Comparison of ENCODE assay signal across 11 cellular contexts in the genomic region with DNA sequence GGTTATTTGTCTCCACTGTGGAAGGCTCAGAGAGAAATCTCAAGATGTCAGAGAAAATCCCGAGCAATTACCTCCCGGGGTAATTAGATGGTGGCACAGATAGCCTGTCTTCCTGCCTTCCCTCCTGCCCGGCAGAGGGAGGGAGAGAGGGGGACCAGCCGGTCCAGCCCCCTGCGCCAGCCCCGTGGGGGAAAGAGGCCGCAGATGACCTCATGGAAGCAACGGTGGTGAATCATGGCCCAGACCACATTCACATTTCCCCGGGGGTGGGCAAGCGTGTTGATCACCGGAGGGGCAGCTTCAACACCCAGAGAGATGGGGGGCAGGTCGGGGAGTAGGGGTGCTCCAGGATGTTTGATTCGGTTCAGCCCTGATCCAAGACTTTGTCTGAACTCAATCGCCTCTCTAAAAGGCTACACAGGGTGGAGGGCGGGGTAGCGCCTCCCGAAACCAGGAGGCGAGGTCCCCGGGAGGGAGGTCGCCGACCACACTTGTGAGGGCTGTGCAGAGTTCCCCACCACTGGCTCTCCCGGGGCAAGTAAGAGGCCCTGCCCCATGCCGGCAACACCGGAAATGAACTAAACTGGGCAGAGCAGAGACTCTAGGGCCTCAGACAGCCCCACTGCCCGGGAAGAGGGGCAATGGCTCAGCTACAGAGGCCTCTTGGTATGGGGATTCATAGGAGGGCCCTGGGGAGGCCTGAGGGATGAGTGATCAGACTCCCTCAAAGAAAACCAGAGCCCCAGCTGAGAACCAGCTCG.
A peak's percentile ranks its signal among the peaks of the same experiment; 100 is the strongest.
DNase-seq lines count a peak whose midpoint lies in the region; ATAC-seq and TF ChIP-seq lines count a peak whose summit lies in the region.
"Had no signal": no experiment of that assay in that cellular context is flagged by ENCODE, and none has a peak within 500 bp of the region (broad histone marks: within the 10 kb centered on the region; RNA-seq: fewer than 3 reads in every experiment).

No MANE protein-coding gene starts in this region.

- H3K4me3 ChIP-seq in H7 (ENCODE audit: insufficient read depth, low read depth, low read length) (no peak overlapping the region), SJCRH30 (peak overlapping the region; percentile 47), fibroblast of villous mesenchyme (ENCODE audit: low read depth, low read length) (no peak overlapping the region), skeletal muscle tissue (ENCODE audit: low read length in 3 of 3) (peak overlapping the region in 1 of 3 donors; percentile 12)
- H3K4me3 ChIP-seq: neural progenitor cell had no signal

- H3K4me1 Mint-ChIP-seq in activated CD4-positive, alpha-beta T cell treated with anti-CD3 and anti-CD28 coated beads, Interleukin-2, amount 10 ng/mL, durations not matched to agents 7 days and 5 days, result peaks cover 7% of the 10 kb centered on the region

- H3K36me3 ChIP-seq in H7 (replicated peaks; ENCODE audit: control insufficient read depth, insufficient read depth, low read length), result no peaks in the 10 kb centered on the region
- no peaks in the 10 kb centered on the region for H3K36me3 ChIP-seq in SJCRH30
- no peaks in the 10 kb centered on the region for H3K36me3 ChIP-seq in skeletal muscle tissue (ENCODE audit: control insufficient read depth in 3 of 3, insufficient read depth in 3 of 3, low read length in 3 of 3)
- H3K36me3 ChIP-seq: neural progenitor cell had no signal

- no peak overlapping the region for H3K9ac ChIP-seq in skeletal muscle tissue (ENCODE audit: low read depth in 1 of 3, low read length in 3 of 3)
- H3K9ac ChIP-seq: neural progenitor cell had no signal

- H3K27me3 Mint-ChIP-seq in activated CD4-positive, alpha-beta T cell treated with anti-CD3 and anti-CD28 coated beads, Interleukin-2, amount 10 ng/mL, durations not matched to agents 7 days and 5 days, result no peaks in the 10 kb centered on the region
- H3K27me3 Mint-ChIP-seq: stimulated activated naive CD8-positive, alpha-beta T cell treated with anti-CD3 and anti-CD28 coated beads, Interleukin-15, Interleukin-2, amounts not matched to agents 100 ng/mL and 50 ng/mL, for 24 hours had no signal

- POLR2A ChIA-PET in activated CD4-positive, alpha-beta T cell treated with anti-CD3 and anti-CD28 coated beads, Interleukin-2, amount 10 ng/mL, durations not matched to agents 7 days and 5 days (lab: Charles Lee), result no interaction called here

- ATAC-seq in HG02642 (IDR thresholded peaks at IDR 0.05; ENCODE audit: poor library complexity, unreplicated experiment) (no peak), GM18909 (IDR thresholded peaks at IDR 0.05; ENCODE audit: poor library complexity, unreplicated experiment) (no peak)

- H3K4me1 ChIP-seq in SJCRH30 (peaks cover 11% of the 10 kb centered on the region), skeletal muscle tissue (ENCODE audit: control insufficient read depth in 3 of 3, insufficient read depth in 3 of 3, low read length in 3 of 3) (peaks cover 2 to 11% (median 5%) of the 10 kb centered on the region in 3 donors)

- H3K9me3 Mint-ChIP-seq in activated CD4-positive, alpha-beta T cell treated with anti-CD3 and anti-CD28 coated beads, Interleukin-2, amount 10 ng/mL, durations not matched to agents 7 days and 5 days, result no peaks in the 10 kb centered on the region
- H3K9me3 Mint-ChIP-seq: neural progenitor cell; stimulated activated naive CD8-positive, alpha-beta T cell treated with anti-CD3 and anti-CD28 coated beads, Interleukin-15, Interleukin-2, amounts not matched to agents 100 ng/mL and 50 ng/mL, for 24 hours had no signal

- no peak overlapping the region for H3K27ac Mint-ChIP-seq in activated CD4-positive, alpha-beta T cell treated with anti-CD3 and anti-CD28 coated beads, Interleukin-2, amount 10 ng/mL, durations not matched to agents 7 days and 5 days
- H3K27ac Mint-ChIP-seq: stimulated activated naive CD8-positive, alpha-beta T cell treated with anti-CD3 and anti-CD28 coated beads, Interleukin-15, Interleukin-2, amounts not matched to agents 100 ng/mL and 50 ng/mL, for 24 hours had no signal

- DNase-seq in H7 (peak; percentile 62), SJCRH30 (peak; percentile 83 to 86), fibroblast of villous mesenchyme (ENCODE audit: low read depth) (peak; percentile 69), NCI-H187 (lab: John Stamatoyannopoulos, UW) (no peak)
- DNase-seq in activated CD4-positive, alpha-beta T cell treated with anti-CD3 and anti-CD28 coated beads, Interleukin-2, amount 10 ng/mL, durations not matched to agents 7 days and 5 days, result no peak
- DNase-seq: activated CD8-positive, alpha-beta memory T cell treated with anti-CD3 and anti-CD28 coated beads for 24 hours had no signal

- no peaks in the 10 kb centered on the region for H3K27me3 ChIP-seq in H7 (ENCODE audit: control insufficient read depth, insufficient read depth, low read length)
- H3K27me3 ChIP-seq in SJCRH30, result no peaks in the 10 kb centered on the region; the same call in 1 of the 2 replicates
- peaks cover 0 to 4% (median 0%) of the 10 kb centered on the region in 3 donors for H3K27me3 ChIP-seq in skeletal muscle tissue (ENCODE audit: control insufficient read depth in 3 of 3, insufficient read depth in 3 of 3, low read length in 3 of 3)
- H3K27me3 ChIP-seq: neural progenitor cell had no signal

- peak overlapping the region; percentile 86 for H3K27ac ChIP-seq in SJCRH30
- peak overlapping the region; percentile 47 for H3K27ac ChIP-seq in skeletal muscle tissue (ENCODE audit: low read depth, low read length)
- H3K27ac ChIP-seq: neural progenitor cell had no signal

- H3K36me3 Mint-ChIP-seq in activated CD4-positive, alpha-beta T cell treated with anti-CD3 and anti-CD28 coated beads, Interleukin-2, amount 10 ng/mL, durations not matched to agents 7 days and 5 days (ENCODE audit: low read depth), result no peaks in the 10 kb centered on the region
- H3K36me3 Mint-ChIP-seq: neural progenitor cell had no signal

- no peak for TF ChIP-seq CTCF in fibroblast of villous mesenchyme (IDR thresholded peaks at IDR 0.05; ENCODE audit: insufficient read depth, low read depth, low read length)

- CTCF ChIA-PET in activated CD4-positive, alpha-beta T cell treated with anti-CD3 and anti-CD28 coated beads, Interleukin-2, amount 10 ng/mL, durations not matched to agents 7 days and 5 days (lab: Charles Lee), result no interaction called here

- H3K9me3 ChIP-seq in SJCRH30 (replicated peaks) (no peaks in the 10 kb centered on the region), skeletal muscle tissue (ENCODE audit: control insufficient read depth in 3 of 3, low read length in 3 of 3) (no peaks in the 10 kb centered on the region)

- H3K4me3 Mint-ChIP-seq in activated CD4-positive, alpha-beta T cell treated with anti-CD3 and anti-CD28 coated beads, Interleukin-2, amount 10 ng/mL, durations not matched to agents 7 days and 5 days, result no peak overlapping the region
- H3K4me3 Mint-ChIP-seq: neural progenitor cell; stimulated activated naive CD8-positive, alpha-beta T cell treated with anti-CD3 and anti-CD28 coated beads, Interleukin-15, Interleukin-2, amounts not matched to agents 100 ng/mL and 50 ng/mL, for 24 hours had no signal

Comparison
In these comparisons a context has a peak if more than half of its experiments do, and no peak if none do; other contexts are left out.
1. DNase-seq: peak in H7 (single experiment), SJCRH30 (2 of 2) and fibroblast of villous mesenchyme (single experiment); none in NCI-H187 (0 of 2) and activated CD4-positive, alpha-beta T cell treated with anti-CD3 and anti-CD28 coated beads, Interleukin-2, amount 10 ng/mL, durations not matched to agents 7 days and 5 days (single experiment).